ENCODE assay signal across 27 cellular contexts in the genomic region with DNA sequence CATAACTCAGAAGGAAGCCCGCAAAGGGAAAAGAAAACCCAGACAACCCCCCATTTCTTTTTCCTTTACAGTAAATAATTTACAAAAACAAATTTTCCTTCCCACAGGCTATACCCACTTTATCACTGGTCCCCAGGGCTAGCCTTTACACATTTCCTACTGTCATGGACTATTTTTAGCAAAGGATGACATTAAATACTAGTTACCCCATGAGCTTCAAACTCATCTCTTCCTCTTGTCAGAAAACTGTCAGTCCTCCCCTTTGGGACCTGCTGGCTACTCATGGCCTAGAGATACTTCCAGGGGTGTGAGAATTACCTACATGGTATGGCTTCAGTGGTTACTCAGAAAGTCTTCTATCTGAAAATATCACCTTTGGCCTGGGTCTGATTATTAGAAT. TPM values are rescaled to one million over a fixed set of nuclear protein-coding genes. Genes with fewer than 3 reads are reported as not detected.
"Had no signal": no experiment of that assay in that cellular context is flagged by ENCODE, and none has a peak within 500 bp of the region (broad histone marks: within the 10 kb centered on the region; RNA-seq: fewer than 3 reads in every experiment).

No MANE protein-coding gene starts in this region.

- H3K9me3 Mint-ChIP-seq: naive B cell had no signal

- H3K27me3 ChIP-seq: hepatocyte, right lobe of liver, transverse colon had no signal

- H3K27me3 Mint-ChIP-seq: naive B cell had no signal

- H3K4me3 Mint-ChIP-seq: nephron progenitor cell had no signal

- H3K4me3 ChIP-seq: esophagus muscularis mucosa, hepatocyte, prostate gland, right lobe of liver, spleen, stomach, thoracic aorta, transverse colon had no signal

- H3K9me3 ChIP-seq: esophagus muscularis mucosa, prostate gland, right lobe of liver, spleen, stomach, thoracic aorta, transverse colon had no signal

- H2AFZ ChIP-seq: hepatocyte, parathyroid adenoma had no signal

- H3K27ac ChIP-seq: epithelial cell of prostate, esophagus muscularis mucosa, hepatocyte, parathyroid adenoma, prostate gland, right lobe of liver, spleen, stomach, thoracic aorta, transverse colon had no signal

- FAIRE-seq: kidney had no signal

- H3K4me1 Mint-ChIP-seq: naive B cell had no signal

- ATAC-seq: left colon, left ventricle myocardium superior, right lobe of liver had no signal

- DNase-seq: effector memory CD4-positive, alpha-beta T cell; head of caudate nucleus; kidney; left colon; left ventricle myocardium superior; mesendoderm; naive B cell; nephron progenitor cell; retina; right lobe of liver; spleen; stimulated activated CD4-positive, alpha-beta T cell treated with anti-CD3 and anti-CD28 coated beads, Interleukin-15, amount 100 ng/mL, for 24 hours; stimulated activated CD4-positive, alpha-beta T cell treated with anti-CD3 and anti-CD28 coated beads, Interleukin-1b, Interleukin-23, amount 100 ng/mL, for 48 hours; stimulated activated CD4-positive, alpha-beta T cell treated with anti-CD3 and anti-CD28 coated beads, Interleukin-4, amount 100 ng/mL, for 24 hours; stimulated activated naive CD4-positive, alpha-beta T cell; stomach; substantia nigra; transverse colon had no signal

- H3K4me1 ChIP-seq: parathyroid adenoma, prostate gland, right lobe of liver, spleen, transverse colon had no signal

- H3K4me2 ChIP-seq: hepatocyte had no signal

- H3K27ac Mint-ChIP-seq: nephron progenitor cell had no signal

- H3K36me3 ChIP-seq: prostate gland, right lobe of liver, spleen, thoracic aorta, transverse colon had no signal

RNA-seq across cellular contexts. Expression of a gene that starts 13.9 kb away (rescaled TPM):
- total RNA-seq: esophagus muscularis mucosa, fibroblast of villous mesenchyme, hepatocyte, kidney, left colon, left ventricle myocardium superior, lung microvascular endothelial cell, right lobe of liver, spleen, stomach, thoracic aorta, transverse colon, ureter had no signal
